ENCODE assay signal across 8 cellular contexts in genomic region chr20:25865715-25866656, GRCh38.
DNase-seq lines count a peak whose midpoint lies in the region; ATAC-seq and TF ChIP-seq lines count a peak whose summit lies in the region.

No MANE protein-coding gene starts in this region.

- no peak for DNase-seq in AG04449 (ENCODE audit: low read depth, low spot score)
- peak; percentile 51 for DNase-seq in H4 (ENCODE audit: low spot score)
- peak; percentile 91 for DNase-seq in NCI-H2227 treated with DMSO at 0.1 percent for 48 hours (lab: John Stamatoyannopoulos, UW)
- DNase-seq in activated CD4-positive, alpha-beta T cell treated with anti-CD3 and anti-CD28 coated beads, Interleukin-2, amount 50 U/mL, for 48 hours: peak; percentile 76 to 79
- peak; percentile 71 for DNase-seq in dedifferentiated amniotic fluid mesenchymal stem cell (ENCODE audit: extremely low spot score)
- peak; percentile 76 for DNase-seq in left lobe of liver (ENCODE audit: low spot score)
- DNase-seq in stimulated activated CD4-positive, alpha-beta T cell treated with anti-CD3 and anti-CD28 coated beads, Interleukin-4, amount 100 ng/mL, for 24 hours: peak; percentile 78

- POLR2A ChIA-PET in AG04449 (lab: Yijun Ruan, JAX): no interaction called here

- ATAC-seq in left lobe of liver (peak; percentile 69), GM18867 (IDR thresholded peaks at IDR 0.05; ENCODE audit: unreplicated experiment) (no peak)

- H3K4me3 ChIP-seq in AG04449 (ENCODE audit: low read depth, low read length): peak overlapping the region; percentile 50

- CTCF ChIA-PET in AG04449 (lab: Yijun Ruan, JAX): no interaction called here

- no peak for TF ChIP-seq CTCF in AG04449 (IDR thresholded peaks at IDR 0.05; ENCODE audit: insufficient read depth, low read length, missing control alignments)
